8 cellular contexts compared by ENCODE assay signal in the genomic region with DNA sequence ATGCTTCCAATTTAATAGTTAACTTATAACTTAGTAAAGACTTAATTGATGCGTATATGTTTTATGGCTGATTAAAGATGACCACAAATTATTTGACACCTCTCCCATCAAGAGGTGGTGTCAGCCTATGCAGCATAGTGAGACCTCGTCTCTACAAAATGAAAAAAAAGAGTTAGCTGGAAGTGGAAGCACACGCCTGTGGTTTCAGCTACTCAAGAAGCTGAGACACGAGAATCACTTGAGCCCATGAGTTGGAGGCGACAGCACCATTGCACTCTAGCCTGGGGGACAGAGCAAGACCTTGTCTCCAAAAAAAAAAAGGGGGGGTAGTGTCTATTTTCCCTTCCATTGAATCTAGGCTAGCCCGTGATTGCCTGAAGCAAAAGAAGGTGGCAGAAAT.
"Had no signal": no experiment of that assay in that cellular context is flagged by ENCODE, and none has a peak within 500 bp of the region (broad histone marks: within the 10 kb centered on the region; RNA-seq: fewer than 3 reads in every experiment).

No MANE protein-coding gene starts in this region.

- H3K4me3 ChIP-seq: K562 had no signal

- H3K4me3 Mint-ChIP-seq: IgD-negative memory B cell had no signal

- H3K27ac ChIP-seq: HL-60, KMS-11 had no signal

- H3K27me3 Mint-ChIP-seq: IgD-negative memory B cell had no signal

- H3K9me3 Mint-ChIP-seq: IgD-negative memory B cell had no signal

- ATAC-seq: HepG2, K562 had no signal

- DNase-seq: IMR-90, KBM-7, KG1 had no signal

- H3K27ac Mint-ChIP-seq: IgD-negative memory B cell had no signal
